8 cellular contexts compared by ENCODE assay signal in genomic region chr1:240821925-240822324, GRCh38.
"Had no signal": no experiment of that assay in that cellular context is flagged by ENCODE, and none has a peak within 500 bp of the region (broad histone marks: within the 10 kb centered on the region; RNA-seq: fewer than 3 reads in every experiment).

No MANE protein-coding gene starts in this region.

- H3K4me3 ChIP-seq: GM12878 had no signal

- FAIRE-seq: G401.6, GM12878, GM12891, GM12892, GM18507, GM19239 had no signal

- ATAC-seq: GM12878 had no signal

- DNase-seq: GDM1, GF-D8 had no signal
